2 cellular contexts compared by ENCODE assay signal in the genomic region with DNA sequence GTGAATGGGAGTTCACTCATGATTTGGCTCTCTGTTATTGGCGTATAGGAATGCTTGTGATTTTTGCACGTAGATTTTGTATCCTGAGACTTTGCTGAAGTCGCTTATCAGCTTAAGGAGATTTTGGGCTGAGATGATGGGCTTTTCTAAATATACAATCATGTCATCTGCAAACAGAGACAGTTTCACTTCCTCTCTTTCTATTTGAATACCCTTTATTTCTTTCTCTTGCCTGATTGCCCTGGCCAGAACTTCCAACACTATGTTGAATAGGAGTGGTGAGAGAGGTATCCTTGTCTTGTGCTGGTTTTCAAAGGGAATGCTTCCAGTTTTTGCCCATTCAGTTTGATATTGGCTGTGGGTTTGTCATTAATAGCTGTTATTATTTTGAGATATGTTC. TPM values are rescaled to one million over a fixed set of nuclear protein-coding genes. Genes with fewer than 3 reads are reported as not detected.
"Had no signal": no experiment of that assay in that cellular context is flagged by ENCODE, and none has a peak within 500 bp of the region (broad histone marks: within the 10 kb centered on the region; RNA-seq: fewer than 3 reads in every experiment).

No MANE protein-coding gene starts in this region.

RNA-seq across cellular contexts. Expression of a gene that starts 26.9 kb away (rescaled TPM):
- total RNA-seq: body of pancreas had no signal
- polyA plus RNA-seq: aorta had no signal
